Comparison of ENCODE assay signal across 1 cellular context in genomic region chr17:41520821-41521521, GRCh38.
TF ChIP-seq lines count a peak whose summit lies in the region.

No MANE protein-coding gene starts in this region.

TF ChIP-seq in SK-N-SH treated with all-trans-retinoic acid at 6 μM for 48 hours, 23 proteins besides CTCF, POLR2A, EP300 and RAD21 (continued from another document):
- no peak for TF ChIP-seq OSR1 (CRISPR knock-in tag; IDR thresholded peaks at IDR 0.05)
